In genomic region chr16:2524339-2524938, GRCh38 we compare ENCODE assay signal across 20 cellular contexts. TPM values are rescaled to one million over a fixed set of nuclear protein-coding genes. Genes with fewer than 3 reads are reported as not detected.
A peak's percentile ranks its signal among the peaks of the same experiment; 100 is the strongest.
DNase-seq lines count a peak whose midpoint lies in the region; ATAC-seq and TF ChIP-seq lines count a peak whose summit lies in the region.
"Had no signal": no experiment of that assay in that cellular context is flagged by ENCODE, and none has a peak within 500 bp of the region (broad histone marks: within the 10 kb centered on the region; RNA-seq: fewer than 3 reads in every experiment).

No MANE protein-coding gene starts in this region.

- H3K4me3 ChIP-seq in CD8-positive, alpha-beta memory T cell (ENCODE audit: low read length) = no peak overlapping the region
- H3K4me3 ChIP-seq in hepatocyte (no peak overlapping the region), neutrophil (ENCODE audit: low read depth in 1 of 2, low read length in 1 of 2) (no peak overlapping the region)
- H3K4me3 ChIP-seq: ascending aorta, BLaER1, gastroesophageal sphincter, lung, tibial artery had no signal

- peaks cover 0 to 61% (median 7%) of the 10 kb centered on the region in 3 donors for H3K36me3 Mint-ChIP-seq in CD8-positive, alpha-beta memory T cell

- H3K4me1 Mint-ChIP-seq in CD8-positive, alpha-beta memory T cell = peaks cover 20 to 28% (median 23%) of the 10 kb centered on the region in 3 donors

- H3K27me3 Mint-ChIP-seq in CD8-positive, alpha-beta memory T cell = peaks cover 0 to 6% of the 10 kb centered on the region in 2 donors

- H3K9me3 Mint-ChIP-seq in CD8-positive, alpha-beta memory T cell = no peaks in the 10 kb centered on the region

- no peaks in the 10 kb centered on the region for H3K9me3 ChIP-seq in CD8-positive, alpha-beta memory T cell (ENCODE audit: low read length)
- H3K9me3 ChIP-seq in hepatocyte (ENCODE audit: low read depth) (no peaks in the 10 kb centered on the region), neutrophil (no peaks in the 10 kb centered on the region)
- H3K9me3 ChIP-seq: ascending aorta, BLaER1, gastroesophageal sphincter, tibial artery had no signal

- peaks cover 12% of the 10 kb centered on the region for H3K4me1 ChIP-seq in CD8-positive, alpha-beta memory T cell (ENCODE audit: insufficient read depth, low read length)
- peaks cover 29% of the 10 kb centered on the region for H3K4me1 ChIP-seq in hepatocyte (ENCODE audit: insufficient read depth)
- H3K4me1 ChIP-seq in neutrophil (ENCODE audit: control insufficient read depth in 1 of 2, insufficient read depth in 1 of 2, low read depth in 1 of 2, low read length in 1 of 2) = peaks cover 58 to 66% of the 10 kb centered on the region in 2 experiments

- H3K27me3 ChIP-seq in CD8-positive, alpha-beta memory T cell (ENCODE audit: insufficient read depth, low read length, poor library complexity, severe bottlenecking) = no peaks in the 10 kb centered on the region
- H3K27me3 ChIP-seq in hepatocyte (no peaks in the 10 kb centered on the region), neutrophil (no peaks in the 10 kb centered on the region)
- H3K27me3 ChIP-seq: ascending aorta, BLaER1, gastroesophageal sphincter, tibial artery had no signal

- DNase-seq in CD8-positive, alpha-beta memory T cell = no peak
- DNase-seq in HuH-7.5 (ENCODE audit: low spot score) (peak; percentile 76), hepatocyte (ENCODE audit: low spot score) (no peak), GM19238 (ENCODE audit: insufficient read length, low spot score) (no peak), SIG-M5 treated with dmso at 0.1 percent for 504 hours (lab: John Stamatoyannopoulos, UW; ENCODE audit: unreplicated experiment) (no peak)
- DNase-seq: activated effector memory CD4-positive, alpha-beta T cell treated with Interleukin-2 at 50 U/mL for 16 hours; DMS79 treated with DMSO at 0.1 percent for 48 hours; NCI-H187; NCI-H446; SHP77 treated with DMSO at 0.1 percent for 48 hours; stimulated activated CD4-positive, alpha-beta T cell treated with anti-CD3 and anti-CD28 coated beads, Interleukin-4, amount 100 ng/mL, for 1 hour had no signal

- TF ChIP-seq CTCF in hepatocyte (IDR thresholded peaks at IDR 0.05; ENCODE audit: poor library complexity) (peak; percentile 15), neutrophil (IDR thresholded peaks at IDR 0.05) (no peak)

- H3K79me2 ChIP-seq in hepatocyte = peaks cover 43% of the 10 kb centered on the region

- H3K36me3 ChIP-seq in CD8-positive, alpha-beta memory T cell (ENCODE audit: insufficient read depth, low read length) = peaks cover 14% of the 10 kb centered on the region
- H3K36me3 ChIP-seq in hepatocyte (replicated peaks; ENCODE audit: insufficient read depth, low read depth) = no peaks in the 10 kb centered on the region
- peaks cover 51% of the 10 kb centered on the region for H3K36me3 ChIP-seq in neutrophil

- peak overlapping the region; percentile 54 for H3K4me2 ChIP-seq in hepatocyte
- H3K4me2 ChIP-seq: BLaER1 had no signal

- no peak for ATAC-seq in HG02798 (IDR thresholded peaks at IDR 0.05; ENCODE audit: poor library complexity, unreplicated experiment)
- ATAC-seq: gastroesophageal sphincter had no signal

- H3K4me3 Mint-ChIP-seq in CD8-positive, alpha-beta memory T cell = peak overlapping the region in 2 of 7 donors; percentile 2 to 75

- H3K27ac Mint-ChIP-seq in CD8-positive, alpha-beta memory T cell = peak overlapping the region in 6 of 8 donors; percentile 4 to 93 (median 65)

- CTCF ChIA-PET in CD8-positive, alpha-beta memory T cell (lab: Charles Lee) = no interaction called here

- H3K27ac ChIP-seq in CD8-positive, alpha-beta memory T cell (ENCODE audit: low read depth, low read length) = no peak overlapping the region
- H3K27ac ChIP-seq in hepatocyte (peak overlapping the region; percentile 47), neutrophil (peak overlapping the region; percentile 91)
- H3K27ac ChIP-seq: ascending aorta, BLaER1, epithelial cell of prostate, gastroesophageal sphincter, tibial artery had no signal

- H2AFZ ChIP-seq in hepatocyte = no peak overlapping the region

- peaks cover 10% of the 10 kb centered on the region for H4K20me1 ChIP-seq in hepatocyte (ENCODE audit: insufficient read depth, poor library complexity, severe bottlenecking)

- POLR2A ChIA-PET in CD8-positive, alpha-beta memory T cell (lab: Charles Lee) = interaction anchor here (0.8 kb wide), 1 partner anchor 8 kb away, joined by 3 read pairs; no protein-coding TSS in a partner anchor

- 66% methylated on average over 9 of the region's 9 CpGs for WGBS in hepatocyte (ENCODE audit: low lambda C conversion rate, missing lambda C conversion rate)

- H3K9me2 ChIP-seq in hepatocyte (replicated peaks; ENCODE audit: insufficient read depth) = no peaks in the 10 kb centered on the region

RNA-seq across cellular contexts. Expression of gene AMDHD2, which starts 4.3 kb away (rescaled TPM):
- 10 to 100 TPM; 34.1 to 35.5 TPM for total RNA-seq in CD8-positive, alpha-beta memory T cell
- polyA plus RNA-seq in CD8-positive, alpha-beta memory T cell = 21.2 TPM
- 43.6 and 50.3 TPM in 2 replicates for total RNA-seq in hepatocyte
- 70.8 and 77.0 TPM in 2 replicates for polyA plus RNA-seq in hepatocyte

RNA-seq across cellular contexts. Expression of gene CEMP1, which starts 6.8 kb away (rescaled TPM):
- total RNA-seq in CD8-positive, alpha-beta memory T cell = under 1 TPM in 1 of 2 experiments, not detected in 1; 0.16 TPM
- 3.3 TPM for polyA plus RNA-seq in CD8-positive, alpha-beta memory T cell
- not detected in 2 replicates for total RNA-seq in hepatocyte
- 11.1 and 21.6 TPM in 2 replicates for polyA plus RNA-seq in hepatocyte
- total RNA-seq: ascending aorta, MCF 10A had no signal

RNA-seq across cellular contexts. Expression of gene ATP6V0C, which starts 10.7 kb away (rescaled TPM):
- total RNA-seq in CD8-positive, alpha-beta memory T cell = 100 to 1,000 TPM; 154 to 157 TPM
- 101 TPM for polyA plus RNA-seq in CD8-positive, alpha-beta memory T cell
- 81.4 and 89.8 TPM in 2 replicates for total RNA-seq in hepatocyte
- polyA plus RNA-seq in hepatocyte = 375 and 385 TPM in 2 replicates

RNA-seq across cellular contexts. Expression of gene PDPK1, which starts 13.4 kb away (rescaled TPM):
- 10 to 100 TPM; 56.8 to 58.5 TPM for total RNA-seq in CD8-positive, alpha-beta memory T cell
- polyA plus RNA-seq in CD8-positive, alpha-beta memory T cell = 46.2 TPM
- 29.8 and 34.5 TPM in 2 replicates for total RNA-seq in hepatocyte
- polyA plus RNA-seq in hepatocyte = 23.6 and 27.1 TPM in 2 replicates

RNA-seq across cellular contexts. Expression of gene TBC1D24, which starts 49.5 kb away (rescaled TPM):
- total RNA-seq in CD8-positive, alpha-beta memory T cell = 10 to 100 TPM; 28.3 to 32.7 TPM
- 3.5 TPM for polyA plus RNA-seq in CD8-positive, alpha-beta memory T cell
- total RNA-seq in hepatocyte = 10.4 and 13.6 TPM in 2 replicates
- polyA plus RNA-seq in hepatocyte = 8.3 and 10.9 TPM in 2 replicates
